Comparison of ENCODE assay signal across 1 cellular context in the genomic region with DNA sequence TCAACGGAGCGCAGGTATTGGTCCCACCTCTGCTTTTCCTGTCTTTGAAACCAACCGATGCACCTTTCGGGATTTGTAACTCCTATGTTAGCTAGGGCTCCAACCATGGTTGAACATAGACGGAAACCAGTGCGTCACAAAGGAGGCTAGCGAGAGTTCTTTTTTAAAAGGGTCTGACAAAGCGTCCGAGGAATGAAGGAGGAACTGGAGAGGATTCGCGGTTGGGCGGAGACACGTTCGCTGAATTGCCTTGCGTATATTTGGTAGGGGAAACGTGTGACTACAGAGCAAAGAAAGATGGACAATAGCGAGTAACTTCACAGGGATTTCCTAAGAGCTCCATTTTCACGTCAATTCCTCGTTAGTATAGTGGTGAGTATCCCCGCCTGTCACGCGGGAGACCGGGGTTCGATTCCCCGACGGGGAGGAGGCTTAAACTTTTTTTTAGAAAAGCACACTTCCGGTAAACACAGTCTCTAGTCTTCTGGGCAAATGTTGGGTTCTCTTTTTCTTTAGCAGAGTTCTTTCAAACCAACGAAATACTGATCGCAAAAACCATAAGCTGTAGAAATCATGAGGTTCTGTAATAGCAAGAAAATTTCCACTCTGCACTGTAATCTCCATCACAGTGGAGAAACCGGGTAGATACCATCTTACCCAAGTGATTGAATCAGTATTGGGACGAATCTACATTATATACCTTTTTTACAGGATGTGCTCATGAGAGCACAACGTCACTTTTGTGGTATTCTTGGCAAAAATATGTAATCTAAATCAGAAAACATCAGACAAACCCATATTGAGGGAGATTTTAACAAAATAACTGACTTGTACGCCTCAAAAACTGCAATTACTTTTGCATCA.
TF ChIP-seq lines count a peak whose summit lies in the region.

No MANE protein-coding gene starts in this region.

TF ChIP-seq in HEK293, 187 proteins besides CTCF, POLR2A, EP300 and RAD21 (continued from another document and continues in another):
- TF ChIP-seq, protein P1, sequence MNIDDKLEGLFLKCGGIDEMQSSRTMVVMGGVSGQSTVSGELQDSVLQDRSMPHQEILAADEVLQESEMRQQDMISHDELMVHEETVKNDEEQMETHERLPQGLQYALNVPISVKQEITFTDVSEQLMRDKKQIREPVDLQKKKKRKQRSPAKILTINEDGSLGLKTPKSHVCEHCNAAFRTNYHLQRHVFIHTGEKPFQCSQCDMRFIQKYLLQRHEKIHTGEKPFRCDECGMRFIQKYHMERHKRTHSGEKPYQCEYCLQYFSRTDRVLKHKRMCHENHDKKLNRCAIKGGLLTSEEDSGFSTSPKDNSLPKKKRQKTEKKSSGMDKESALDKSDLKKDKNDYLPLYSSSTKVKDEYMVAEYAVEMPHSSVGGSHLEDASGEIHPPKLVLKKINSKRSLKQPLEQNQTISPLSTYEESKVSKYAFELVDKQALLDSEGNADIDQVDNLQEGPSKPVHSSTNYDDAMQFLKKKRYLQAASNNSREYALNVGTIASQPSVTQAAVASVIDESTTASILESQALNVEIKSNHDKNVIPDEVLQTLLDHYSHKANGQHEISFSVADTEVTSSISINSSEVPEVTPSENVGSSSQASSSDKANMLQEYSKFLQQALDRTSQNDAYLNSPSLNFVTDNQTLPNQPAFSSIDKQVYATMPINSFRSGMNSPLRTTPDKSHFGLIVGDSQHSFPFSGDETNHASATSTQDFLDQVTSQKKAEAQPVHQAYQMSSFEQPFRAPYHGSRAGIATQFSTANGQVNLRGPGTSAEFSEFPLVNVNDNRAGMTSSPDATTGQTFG (tag by site-specific recombination; IDR thresholded peaks at IDR 0.05; ENCODE audit: borderline replicate concordance): no peak
- TF ChIP-seq, protein P2, sequence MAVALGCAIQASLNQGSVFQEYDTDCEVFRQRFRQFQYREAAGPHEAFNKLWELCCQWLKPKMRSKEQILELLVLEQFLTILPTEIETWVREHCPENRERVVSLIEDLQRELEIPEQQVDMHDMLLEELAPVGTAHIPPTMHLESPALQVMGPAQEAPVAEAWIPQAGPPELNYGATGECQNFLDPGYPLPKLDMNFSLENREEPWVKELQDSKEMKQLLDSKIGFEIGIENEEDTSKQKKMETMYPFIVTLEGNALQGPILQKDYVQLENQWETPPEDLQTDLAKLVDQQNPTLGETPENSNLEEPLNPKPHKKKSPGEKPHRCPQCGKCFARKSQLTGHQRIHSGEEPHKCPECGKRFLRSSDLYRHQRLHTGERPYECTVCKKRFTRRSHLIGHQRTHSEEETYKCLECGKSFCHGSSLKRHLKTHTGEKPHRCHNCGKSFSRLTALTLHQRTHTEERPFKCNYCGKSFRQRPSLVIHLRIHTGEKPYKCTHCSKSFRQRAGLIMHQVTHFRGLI (tag by site-specific recombination; IDR thresholded peaks at IDR 0.05): no peak; the same call in 1 of the 2 replicates
- no peak for TF ChIP-seq ZNF549 (tag by site-specific recombination; IDR thresholded peaks at IDR 0.05)
- TF ChIP-seq ZNF560 (tag by site-specific recombination; IDR thresholded peaks at IDR 0.05; ENCODE audit: borderline replicate concordance): no peak
- TF ChIP-seq ZSCAN30 (tag by site-specific recombination; IDR thresholded peaks at IDR 0.05): peak; percentile 83
- TF ChIP-seq SP3 (tag by site-specific recombination; IDR thresholded peaks at IDR 0.05): no peak
- no peak for TF ChIP-seq ZNF548 (tag by site-specific recombination; IDR thresholded peaks at IDR 0.05)
- no peak for TF ChIP-seq ZNF274 (IDR thresholded peaks at IDR 0.05; ENCODE audit: low read length)
- TF ChIP-seq ZNF274 (tag by site-specific recombination; IDR thresholded peaks at IDR 0.05; ENCODE audit: borderline replicate concordance): no peak
- TF ChIP-seq ZBTB21 (tag by site-specific recombination; IDR thresholded peaks at IDR 0.05): peak; percentile 85
- TF ChIP-seq ZNF391 (tag by site-specific recombination; IDR thresholded peaks at IDR 0.05; ENCODE audit: borderline replicate concordance, low read depth): no peak
- TF ChIP-seq HOXC10 (CRISPR knock-in tag; IDR thresholded peaks at IDR 0.05): no peak
- TF ChIP-seq ZNF558 (tag by site-specific recombination; IDR thresholded peaks at IDR 0.05): no peak
- peak; percentile 65 for TF ChIP-seq ZNF366 (tag by site-specific recombination; conservative IDR thresholded peaks at IDR 0.05)
- TF ChIP-seq ZNF514 (tag by site-specific recombination; IDR thresholded peaks at IDR 0.05): no peak
- no peak for TF ChIP-seq SP2 (tag by site-specific recombination; IDR thresholded peaks at IDR 0.05)
- TF ChIP-seq ZNF521 (tag by site-specific recombination; IDR thresholded peaks at IDR 0.05): no peak
- no peak for TF ChIP-seq KLF7 (tag by site-specific recombination; IDR thresholded peaks at IDR 0.05; ENCODE audit: borderline replicate concordance)
- TF ChIP-seq ZNF76 (tag by site-specific recombination; IDR thresholded peaks at IDR 0.05; ENCODE audit: borderline replicate concordance, low read depth): peak; percentile 35; the same call in 1 of the 2 replicates
- TF ChIP-seq BCL11A (tag by site-specific recombination; IDR thresholded peaks at IDR 0.05; ENCODE audit: low read depth): no peak
- TF ChIP-seq, protein P3, sequence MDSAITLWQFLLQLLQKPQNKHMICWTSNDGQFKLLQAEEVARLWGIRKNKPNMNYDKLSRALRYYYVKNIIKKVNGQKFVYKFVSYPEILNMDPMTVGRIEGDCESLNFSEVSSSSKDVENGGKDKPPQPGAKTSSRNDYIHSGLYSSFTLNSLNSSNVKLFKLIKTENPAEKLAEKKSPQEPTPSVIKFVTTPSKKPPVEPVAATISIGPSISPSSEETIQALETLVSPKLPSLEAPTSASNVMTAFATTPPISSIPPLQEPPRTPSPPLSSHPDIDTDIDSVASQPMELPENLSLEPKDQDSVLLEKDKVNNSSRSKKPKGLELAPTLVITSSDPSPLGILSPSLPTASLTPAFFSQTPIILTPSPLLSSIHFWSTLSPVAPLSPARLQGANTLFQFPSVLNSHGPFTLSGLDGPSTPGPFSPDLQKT (IDR thresholded peaks at IDR 0.05; ENCODE audit: borderline replicate concordance, low read depth, low read length): no peak
- TF ChIP-seq, protein P4, sequence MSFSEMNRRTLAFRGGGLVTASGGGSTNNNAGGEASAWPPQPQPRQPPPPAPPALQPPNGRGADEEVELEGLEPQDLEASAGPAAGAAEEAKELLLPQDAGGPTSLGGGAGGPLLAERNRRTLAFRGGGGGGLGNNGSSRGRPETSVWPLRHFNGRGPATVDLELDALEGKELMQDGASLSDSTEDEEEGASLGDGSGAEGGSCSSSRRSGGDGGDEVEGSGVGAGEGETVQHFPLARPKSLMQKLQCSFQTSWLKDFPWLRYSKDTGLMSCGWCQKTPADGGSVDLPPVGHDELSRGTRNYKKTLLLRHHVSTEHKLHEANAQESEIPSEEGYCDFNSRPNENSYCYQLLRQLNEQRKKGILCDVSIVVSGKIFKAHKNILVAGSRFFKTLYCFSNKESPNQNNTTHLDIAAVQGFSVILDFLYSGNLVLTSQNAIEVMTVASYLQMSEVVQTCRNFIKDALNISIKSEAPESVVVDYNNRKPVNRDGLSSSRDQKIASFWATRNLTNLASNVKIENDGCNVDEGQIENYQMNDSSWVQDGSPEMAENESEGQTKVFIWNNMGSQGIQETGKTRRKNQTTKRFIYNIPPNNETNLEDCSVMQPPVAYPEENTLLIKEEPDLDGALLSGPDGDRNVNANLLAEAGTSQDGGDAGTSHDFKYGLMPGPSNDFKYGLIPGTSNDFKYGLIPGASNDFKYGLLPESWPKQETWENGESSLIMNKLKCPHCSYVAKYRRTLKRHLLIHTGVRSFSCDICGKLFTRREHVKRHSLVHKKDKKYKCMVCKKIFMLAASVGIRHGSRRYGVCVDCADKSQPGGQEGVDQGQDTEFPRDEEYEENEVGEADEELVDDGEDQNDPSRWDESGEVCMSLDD (tag by site-specific recombination; IDR thresholded peaks at IDR 0.05): 0 out of 2 replicates have a peak, but pooled peaks have one; percentile 23
- TF ChIP-seq ZNF600 (tag by site-specific recombination; IDR thresholded peaks at IDR 0.05): no peak
- peak; percentile 39 for TF ChIP-seq ZBTB17 (tag by site-specific recombination; IDR thresholded peaks at IDR 0.05)
- TF ChIP-seq RBAK (tag by site-specific recombination; IDR thresholded peaks at IDR 0.05): no peak
- no peak for TF ChIP-seq ZNF624 (tag by site-specific recombination; IDR thresholded peaks at IDR 0.05)
- TF ChIP-seq GLIS1 (tag by site-specific recombination; IDR thresholded peaks at IDR 0.05): no peak
- peak; percentile 89 for TF ChIP-seq ZNF561 (tag by site-specific recombination; IDR thresholded peaks at IDR 0.05; ENCODE audit: borderline replicate concordance)
- TF ChIP-seq ZNF223 (tag by site-specific recombination; IDR thresholded peaks at IDR 0.05): no peak
- no peak for TF ChIP-seq ZNF416 (tag by site-specific recombination; IDR thresholded peaks at IDR 0.05)
- TF ChIP-seq, protein P5, sequence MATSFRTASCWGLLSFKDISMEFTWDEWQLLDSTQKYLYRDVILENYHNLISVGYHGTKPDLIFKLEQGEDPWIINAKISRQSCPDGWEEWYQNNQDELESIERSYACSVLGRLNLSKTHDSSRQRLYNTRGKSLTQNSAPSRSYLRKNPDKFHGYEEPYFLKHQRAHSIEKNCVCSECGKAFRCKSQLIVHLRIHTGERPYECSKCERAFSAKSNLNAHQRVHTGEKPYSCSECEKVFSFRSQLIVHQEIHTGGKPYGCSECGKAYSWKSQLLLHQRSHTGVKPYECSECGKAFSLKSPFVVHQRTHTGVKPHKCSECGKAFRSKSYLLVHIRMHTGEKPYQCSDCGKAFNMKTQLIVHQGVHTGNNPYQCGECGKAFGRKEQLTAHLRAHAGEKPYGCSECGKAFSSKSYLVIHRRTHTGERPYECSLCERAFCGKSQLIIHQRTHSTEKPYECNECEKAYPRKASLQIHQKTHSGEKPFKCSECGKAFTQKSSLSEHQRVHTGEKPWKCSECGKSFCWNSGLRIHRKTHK (tag by site-specific recombination; IDR thresholded peaks at IDR 0.05): no peak
- TF ChIP-seq ZNF335 (tag by site-specific recombination; conservative IDR thresholded peaks at IDR 0.05): no peak; the same call in none of the 2 replicates
- TF ChIP-seq ZNF585B (tag by site-specific recombination; IDR thresholded peaks at IDR 0.05): no peak
- TF ChIP-seq ZNF660 (tag by site-specific recombination; IDR thresholded peaks at IDR 0.05): peak; percentile 93
- no peak for TF ChIP-seq ZNF202 (tag by site-specific recombination; IDR thresholded peaks at IDR 0.05; ENCODE audit: borderline replicate concordance)
- no peak for TF ChIP-seq ZNF211 (tag by site-specific recombination; IDR thresholded peaks at IDR 0.05; ENCODE audit: low read depth)
- TF ChIP-seq ZNF571 (tag by site-specific recombination; IDR thresholded peaks at IDR 0.05): no peak
- TF ChIP-seq ZNF248 (tag by site-specific recombination; IDR thresholded peaks at IDR 0.05): no peak
- TF ChIP-seq, protein P6, sequence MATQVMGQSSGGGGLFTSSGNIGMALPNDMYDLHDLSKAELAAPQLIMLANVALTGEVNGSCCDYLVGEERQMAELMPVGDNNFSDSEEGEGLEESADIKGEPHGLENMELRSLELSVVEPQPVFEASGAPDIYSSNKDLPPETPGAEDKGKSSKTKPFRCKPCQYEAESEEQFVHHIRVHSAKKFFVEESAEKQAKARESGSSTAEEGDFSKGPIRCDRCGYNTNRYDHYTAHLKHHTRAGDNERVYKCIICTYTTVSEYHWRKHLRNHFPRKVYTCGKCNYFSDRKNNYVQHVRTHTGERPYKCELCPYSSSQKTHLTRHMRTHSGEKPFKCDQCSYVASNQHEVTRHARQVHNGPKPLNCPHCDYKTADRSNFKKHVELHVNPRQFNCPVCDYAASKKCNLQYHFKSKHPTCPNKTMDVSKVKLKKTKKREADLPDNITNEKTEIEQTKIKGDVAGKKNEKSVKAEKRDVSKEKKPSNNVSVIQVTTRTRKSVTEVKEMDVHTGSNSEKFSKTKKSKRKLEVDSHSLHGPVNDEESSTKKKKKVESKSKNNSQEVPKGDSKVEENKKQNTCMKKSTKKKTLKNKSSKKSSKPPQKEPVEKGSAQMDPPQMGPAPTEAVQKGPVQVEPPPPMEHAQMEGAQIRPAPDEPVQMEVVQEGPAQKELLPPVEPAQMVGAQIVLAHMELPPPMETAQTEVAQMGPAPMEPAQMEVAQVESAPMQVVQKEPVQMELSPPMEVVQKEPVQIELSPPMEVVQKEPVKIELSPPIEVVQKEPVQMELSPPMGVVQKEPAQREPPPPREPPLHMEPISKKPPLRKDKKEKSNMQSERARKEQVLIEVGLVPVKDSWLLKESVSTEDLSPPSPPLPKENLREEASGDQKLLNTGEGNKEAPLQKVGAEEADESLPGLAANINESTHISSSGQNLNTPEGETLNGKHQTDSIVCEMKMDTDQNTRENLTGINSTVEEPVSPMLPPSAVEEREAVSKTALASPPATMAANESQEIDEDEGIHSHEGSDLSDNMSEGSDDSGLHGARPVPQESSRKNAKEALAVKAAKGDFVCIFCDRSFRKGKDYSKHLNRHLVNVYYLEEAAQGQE (tag by site-specific recombination; IDR thresholded peaks at IDR 0.05): peak; percentile 23; the same call in 1 of the 2 replicates
- 0 out of 2 replicates have a peak, but pooled peaks have one; percentile 29 for TF ChIP-seq KLF8 (tag by site-specific recombination; IDR thresholded peaks at IDR 0.05)
- no peak for TF ChIP-seq ZNF623 (tag by site-specific recombination; IDR thresholded peaks at IDR 0.05)
- TF ChIP-seq, protein P7, sequence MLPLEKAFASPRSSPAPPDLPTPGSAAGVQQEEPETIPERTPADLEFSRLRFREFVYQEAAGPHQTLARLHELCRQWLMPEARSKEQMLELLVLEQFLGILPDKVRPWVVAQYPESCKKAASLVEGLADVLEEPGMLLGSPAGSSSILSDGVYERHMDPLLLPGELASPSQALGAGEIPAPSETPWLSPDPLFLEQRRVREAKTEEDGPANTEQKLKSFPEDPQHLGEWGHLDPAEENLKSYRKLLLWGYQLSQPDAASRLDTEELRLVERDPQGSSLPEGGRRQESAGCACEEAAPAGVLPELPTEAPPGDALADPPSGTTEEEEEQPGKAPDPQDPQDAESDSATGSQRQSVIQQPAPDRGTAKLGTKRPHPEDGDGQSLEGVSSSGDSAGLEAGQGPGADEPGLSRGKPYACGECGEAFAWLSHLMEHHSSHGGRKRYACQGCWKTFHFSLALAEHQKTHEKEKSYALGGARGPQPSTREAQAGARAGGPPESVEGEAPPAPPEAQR (tag by site-specific recombination; IDR thresholded peaks at IDR 0.05): no peak
- no peak for TF ChIP-seq ZBTB1 (tag by site-specific recombination; IDR thresholded peaks at IDR 0.05)
- TF ChIP-seq ZNF544 (tag by site-specific recombination; IDR thresholded peaks at IDR 0.05): no peak
- no peak for TF ChIP-seq SCRT2 (tag by site-specific recombination; IDR thresholded peaks at IDR 0.05)
- TF ChIP-seq ZNF777 (tag by site-specific recombination; IDR thresholded peaks at IDR 0.05; ENCODE audit: borderline replicate concordance): no peak; the same call in 1 of the 2 replicates
